1 cellular context compared by ENCODE assay signal in the genomic region with DNA sequence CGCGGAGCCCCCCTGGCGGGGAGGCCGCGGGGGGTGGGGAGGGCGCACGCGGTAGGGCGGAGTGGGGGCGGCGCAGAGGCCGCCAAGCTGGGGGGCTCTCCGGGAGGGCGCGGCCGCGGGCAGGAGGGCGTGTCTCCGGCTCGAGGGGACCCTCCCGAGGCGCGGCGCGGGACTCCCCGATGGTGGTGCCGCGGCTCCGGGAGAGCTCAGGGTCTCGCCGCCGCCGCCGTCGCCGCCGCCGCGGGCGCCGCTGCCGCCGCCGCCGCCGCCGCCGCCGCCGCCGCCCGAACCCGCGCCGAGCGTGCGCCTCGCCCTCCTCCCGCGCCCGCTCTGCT.
A peak's percentile ranks its signal among the peaks of the same experiment; 100 is the strongest.
TF ChIP-seq lines count a peak whose summit lies in the region.

A gene (plus strand): TSS at position 314 of the 335 bp plus-strand sequence. CDS start 27 bp downstream, outside the sequence.

TF ChIP-seq in H1, 55 proteins besides CTCF, POLR2A, EP300 and RAD21:
- no peak for TF ChIP-seq SP1 (IDR thresholded peaks at IDR 0.05; ENCODE audit: low read depth, low read length)
- TF ChIP-seq JUND (IDR thresholded peaks at IDR 0.05; ENCODE audit: low read length), result no peak
- TF ChIP-seq, protein P1, sequence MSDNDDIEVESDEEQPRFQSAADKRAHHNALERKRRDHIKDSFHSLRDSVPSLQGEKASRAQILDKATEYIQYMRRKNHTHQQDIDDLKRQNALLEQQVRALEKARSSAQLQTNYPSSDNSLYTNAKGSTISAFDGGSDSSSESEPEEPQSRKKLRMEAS (IDR thresholded peaks at IDR 0.05), result peak; percentile 3; the same call in 1 of the 2 replicates
- TF ChIP-seq TAF1 (IDR thresholded peaks at IDR 0.05; ENCODE audit: low read depth, low read length), result no peak
